Comparison of ENCODE assay signal across 8 cellular contexts in the genomic region with DNA sequence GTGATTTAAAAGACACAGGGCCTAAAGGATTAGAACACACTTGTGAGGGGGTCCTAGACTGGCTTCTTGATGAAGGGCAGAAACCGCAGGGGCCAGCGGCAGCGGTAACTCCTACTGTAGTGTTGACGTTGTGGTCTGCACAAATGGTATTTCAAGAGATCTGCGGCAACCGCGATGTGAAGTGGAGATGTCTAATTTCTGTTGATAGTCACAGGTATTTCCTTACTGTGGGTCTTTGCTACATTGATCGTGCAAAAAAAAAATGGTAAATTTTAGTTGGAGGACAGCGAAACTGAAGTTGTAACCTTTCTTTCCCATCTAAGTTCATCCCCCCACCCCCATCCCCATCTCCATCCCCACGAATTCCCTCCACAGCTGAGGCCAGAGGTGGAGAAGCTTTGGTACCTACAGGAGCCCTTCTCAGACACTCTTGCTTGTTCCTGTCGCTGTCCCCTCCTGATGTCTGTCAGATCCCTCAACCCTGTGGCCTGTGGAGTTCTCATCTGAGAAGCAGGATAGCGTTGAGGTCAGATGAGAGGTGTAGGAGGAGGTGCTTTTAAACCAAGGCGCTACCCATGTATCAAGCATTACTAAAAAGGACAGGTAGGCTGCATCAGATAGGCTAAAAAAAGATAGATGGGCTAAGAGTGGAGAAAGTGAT. TPM values are rescaled to one million over a fixed set of nuclear protein-coding genes. Genes with fewer than 3 reads are reported as not detected.
DNase-seq lines count a peak whose midpoint lies in the region; ATAC-seq and TF ChIP-seq lines count a peak whose summit lies in the region.

No MANE protein-coding gene starts in this region.

- H3K27ac Mint-ChIP-seq in activated naive CD4-positive, alpha-beta T cell treated with anti-CD3 and anti-CD28 coated beads for 36 hours, result peak overlapping the region; percentile 92

- TF ChIP-seq POLR2A in heart left ventricle (IDR thresholded peaks at IDR 0.05) (no peak), prostate gland (IDR thresholded peaks at IDR 0.05) (no peak)

- peak overlapping the region; percentile 92 for H3K4me3 Mint-ChIP-seq in activated naive CD4-positive, alpha-beta T cell treated with anti-CD3 and anti-CD28 coated beads for 36 hours

- peaks cover 5% of the 10 kb centered on the region for H3K36me3 Mint-ChIP-seq in activated naive CD4-positive, alpha-beta T cell treated with anti-CD3 and anti-CD28 coated beads for 36 hours (ENCODE audit: low read depth)

- CTCF ChIA-PET in activated naive CD4-positive, alpha-beta T cell treated with anti-CD3 and anti-CD28 coated beads for 36 hours (lab: Charles Lee), result no interaction called here

- H3K27ac ChIP-seq in heart left ventricle, result peak overlapping the region; percentile 70 to 95 (median 88)
- H3K27ac ChIP-seq in prostate gland, result peak overlapping the region; percentile 76 to 79

- H3K4me1 Mint-ChIP-seq in activated naive CD4-positive, alpha-beta T cell treated with anti-CD3 and anti-CD28 coated beads for 36 hours (ENCODE audit: low read depth), result peaks cover 31% of the 10 kb centered on the region

- H3K36me3 ChIP-seq in heart left ventricle (peaks cover 0 to 6% (median under 1%) of the 10 kb centered on the region in 9 donors), prostate gland (no peaks in the 10 kb centered on the region)

- H3K4me1 ChIP-seq in heart left ventricle, result peaks cover 0 to 32% (median 21%) of the 10 kb centered on the region in 12 donors
- H3K4me1 ChIP-seq in prostate gland (replicated peaks), result no peaks in the 10 kb centered on the region

- no peak for DNase-seq in activated CD4-positive, CD25-positive, alpha-beta regulatory T cell (lab: John Stamatoyannopoulos, UW)
- DNase-seq in NCI-H460 (ENCODE audit: extremely low read depth, low read depth) (peak; percentile 26), heart left ventricle (no peak), prostate gland (ENCODE audit: low spot score) (peak; percentile 9)
- peak; percentile 35 for DNase-seq in activated naive CD4-positive, alpha-beta T cell treated with anti-CD3 and anti-CD28 coated beads for 36 hours

- no peaks in the 10 kb centered on the region for H3K27me3 Mint-ChIP-seq in activated naive CD4-positive, alpha-beta T cell treated with anti-CD3 and anti-CD28 coated beads for 36 hours (ENCODE audit: low read depth)

- peaks cover 0 to 5% (median 0%) of the 10 kb centered on the region in 9 donors for H3K27me3 ChIP-seq in heart left ventricle
- H3K27me3 ChIP-seq in prostate gland (replicated peaks; ENCODE audit: insufficient read depth), result no peaks in the 10 kb centered on the region

- H3K9me3 ChIP-seq in heart left ventricle (no peaks in the 10 kb centered on the region), prostate gland (no peaks in the 10 kb centered on the region)

- 9 to 14% (median 11%) methylated on average over 13 of the region's 13 CpGs for WGBS in heart left ventricle, 4 donors
- WGBS in prostate gland, result 8% methylated on average over 13 of the region's 13 CpGs

- TF ChIP-seq CTCF in heart left ventricle (IDR thresholded peaks at IDR 0.05) (no peak), prostate gland (IDR thresholded peaks at IDR 0.05) (no peak)

- H3K4me3 ChIP-seq in heart left ventricle (peak overlapping the region; percentile 40 to 100 (median 88)), prostate gland (peak overlapping the region; percentile 83)

- H3K9me3 Mint-ChIP-seq in activated naive CD4-positive, alpha-beta T cell treated with anti-CD3 and anti-CD28 coated beads for 36 hours, result no peaks in the 10 kb centered on the region

- intact Hi-C loops in activated naive CD4-positive, alpha-beta T cell treated with anti-CD3 and anti-CD28 coated beads for 36 hours (cut with micrococcal nuclease), result loop anchor here (1.0 to 5.0 kb wide), 7 partner anchors 27 to 1974 kb away; a partner anchor contains a TSS
- intact Hi-C loops in heart left ventricle (cut with DNase I) (loop anchor here in 6 of 10 donors (5.0 to 10.0 kb wide), 6 partner anchors 144 to 319 kb away; a partner anchor contains a TSS), prostate gland (cut with DNase I) (loop anchor here (5.0 kb wide), 1 partner anchor 319 kb away; a partner anchor contains a TSS)

- ATAC-seq in activated CD4-positive, CD25-positive, alpha-beta regulatory T cell treated with anti-CD3 and anti-CD28 coated beads, Interleukin-2, amount 50 U/mL, for 24 hours, result peak; percentile 14 to 32
- ATAC-seq in HG02623 (IDR thresholded peaks at IDR 0.05; ENCODE audit: unreplicated experiment) (peak; percentile 22), heart left ventricle (peak; percentile 11 to 43 (median 34)), HG02610 (IDR thresholded peaks at IDR 0.05; ENCODE audit: unreplicated experiment) (no peak)

RNA-seq across cellular contexts. Expression of a gene that starts 0.6 kb away (rescaled TPM):
- total RNA-seq in NCI-H460 (2014; rRNA removed; shearing (Covaris generic)), result 101 TPM in 2 replicates
- polyA plus RNA-seq in NCI-H460 (2014; cell fraction: nucleus; rRNA removed), result 49.6 and 70.6 TPM in 2 replicates
- 10 to 100 TPM; 53.1 TPM for total RNA-seq in activated naive CD4-positive, alpha-beta T cell treated with anti-CD3 and anti-CD28 coated beads for 36 hours
- total RNA-seq in heart left ventricle (10 to 100 TPM; 29.6 to 62.9 (median 57.7) TPM), prostate gland (10 to 100 TPM; 28.3 to 29.1 TPM)
- polyA plus RNA-seq in heart left ventricle, result 10 to 100 TPM; 70.3 to 81.8 TPM

Comparison
In these comparisons a context has a peak if more than half of its experiments do, and no peak if none do; other contexts are left out.
1. DNase-seq: peak in NCI-H460 (single experiment), activated naive CD4-positive, alpha-beta T cell treated with anti-CD3 and anti-CD28 coated beads for 36 hours (single experiment) and prostate gland (single experiment); none in activated CD4-positive, CD25-positive, alpha-beta regulatory T cell (0 of 4) and heart left ventricle (0 of 5).